In genomic region chr4:73691201-73691600, GRCh38 we compare ENCODE assay signal across 1 cellular context. TPM values are rescaled to one million over a fixed set of nuclear protein-coding genes. Genes with fewer than 3 reads are reported as not detected.
"Had no signal": no experiment of that assay in that cellular context is flagged by ENCODE, and none has a peak within 500 bp of the region (broad histone marks: within the 10 kb centered on the region; RNA-seq: fewer than 3 reads in every experiment).

No MANE protein-coding gene starts in this region.

RNA-seq across cellular contexts. Expression of gene CXCL8, which starts 49.2 kb away (rescaled TPM):
- total RNA-seq: testis had no signal
